ENCODE assay signal across 1 cellular context in genomic region chr12:22407397-22407796, GRCh38.
TF ChIP-seq lines count a peak whose summit lies in the region.

No MANE protein-coding gene starts in this region.

TF ChIP-seq in GM12878, 131 proteins besides CTCF, POLR2A, EP300 and RAD21:
- no peak for TF ChIP-seq BHLHE40 (IDR thresholded peaks at IDR 0.05; ENCODE audit: borderline replicate concordance in 1 of 2, low read depth in 2 of 2, low read length in 1 of 2)
- peak; percentile 57 for TF ChIP-seq JUNB (IDR thresholded peaks at IDR 0.05)
- no peak for TF ChIP-seq IRF5 (IDR thresholded peaks at IDR 0.05; ENCODE audit: borderline replicate concordance)
- TF ChIP-seq SKIL (IDR thresholded peaks at IDR 0.05; ENCODE audit: low read depth, poor library complexity, severe bottlenecking), result no peak
- no peak for TF ChIP-seq ZBED1 (IDR thresholded peaks at IDR 0.05; ENCODE audit: borderline replicate concordance)
